In the genomic region with DNA sequence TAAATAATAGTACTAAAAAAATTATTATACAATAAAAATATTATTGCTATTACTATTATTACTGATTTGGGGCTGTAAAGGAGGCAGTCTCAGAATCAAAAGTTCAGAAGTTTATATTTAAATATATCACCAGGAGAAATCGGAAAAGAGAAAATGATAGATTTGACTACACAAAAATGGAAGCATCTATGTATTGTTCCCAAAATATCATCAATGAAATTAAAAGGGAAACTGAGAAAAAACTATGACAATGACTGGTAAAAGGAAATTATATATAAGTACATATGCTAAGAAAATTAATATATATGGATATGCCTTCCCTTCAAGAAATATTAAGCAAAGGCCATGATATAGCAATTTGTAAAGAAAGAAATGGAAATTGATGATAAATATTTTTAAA, we compare ENCODE assay signal across 1 cellular context.
TF ChIP-seq lines count a peak whose summit lies in the region.

No MANE protein-coding gene starts in this region.

TF ChIP-seq in SK-N-SH treated with all-trans-retinoic acid at 6 μM for 48 hours, 23 proteins besides CTCF, POLR2A, EP300 and RAD21 (continued from another document):
- no peak for TF ChIP-seq PATZ1 (CRISPR knock-in tag; IDR thresholded peaks at IDR 0.05; ENCODE audit: borderline replicate concordance)
- TF ChIP-seq OSR1 (CRISPR knock-in tag; IDR thresholded peaks at IDR 0.05) = no peak
- TF ChIP-seq CSDC2 (CRISPR knock-in tag; IDR thresholded peaks at IDR 0.05) = no peak
- no peak for TF ChIP-seq PPARA (CRISPR knock-in tag; IDR thresholded peaks at IDR 0.05; ENCODE audit: borderline replicate concordance)
- no peak for TF ChIP-seq ESRRG (CRISPR knock-in tag; IDR thresholded peaks at IDR 0.05)
- no peak for TF ChIP-seq ZC3H10 (CRISPR knock-in tag; IDR thresholded peaks at IDR 0.05)
- TF ChIP-seq RARB (CRISPR knock-in tag; IDR thresholded peaks at IDR 0.05) = no peak
- TF ChIP-seq TOX (CRISPR knock-in tag; IDR thresholded peaks at IDR 0.05; ENCODE audit: borderline replicate concordance) = no peak
